In the genomic region with DNA sequence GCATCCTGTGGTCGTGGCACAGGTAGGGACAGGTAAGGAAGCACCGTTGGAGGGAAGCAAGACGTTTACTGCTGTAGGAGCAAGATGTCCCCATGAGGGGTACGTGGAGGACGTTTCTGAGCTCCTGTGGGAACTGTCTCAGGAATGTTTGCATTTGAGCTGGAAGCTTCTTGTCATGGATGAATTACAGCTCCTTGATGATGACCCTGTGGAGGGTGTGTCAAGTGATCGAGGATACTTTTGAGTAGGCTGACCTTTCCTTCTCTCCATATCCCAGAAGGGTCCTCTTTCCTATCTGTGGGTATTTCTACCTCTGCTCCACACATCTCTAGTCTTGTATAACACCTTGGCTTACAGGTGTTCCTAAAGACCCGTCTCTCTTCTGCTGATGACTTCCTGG, we compare ENCODE assay signal across 16 cellular contexts.
DNase-seq lines count a peak whose midpoint lies in the region; ATAC-seq, FAIRE-seq and TF ChIP-seq lines count a peak whose summit lies in the region.
"Had no signal": no experiment of that assay in that cellular context is flagged by ENCODE, and none has a peak within 500 bp of the region (broad histone marks: within the 10 kb centered on the region; RNA-seq: fewer than 3 reads in every experiment).

No MANE protein-coding gene starts in this region.

- no peaks in the 10 kb centered on the region for H3K27me3 Mint-ChIP-seq in activated CD8-positive, alpha-beta T cell treated with anti-CD3 and anti-CD28 coated beads, Interleukin-2, amount 10 ng/mL, durations not matched to agents 7 days and 5 days (ENCODE audit: low read depth)
- H3K27me3 Mint-ChIP-seq: activated naive CD4-positive, alpha-beta T cell treated with anti-CD3 and anti-CD28 coated beads, Interleukin-2, amount 10 ng/mL, durations not matched to agents 7 days and 5 days had no signal

- H3K36me3 Mint-ChIP-seq in activated CD8-positive, alpha-beta T cell treated with anti-CD3 and anti-CD28 coated beads, Interleukin-2, amount 10 ng/mL, durations not matched to agents 7 days and 5 days (ENCODE audit: low read depth), result peaks cover 52% of the 10 kb centered on the region

- no peak for ATAC-seq in activated CD8-positive, alpha-beta T cell treated with anti-CD3 and anti-CD28 coated beads, Interleukin-2, amount 10 ng/mL, durations not matched to agents 7 days and 5 days
- no peak for ATAC-seq in GM18519 (IDR thresholded peaks at IDR 0.05; ENCODE audit: low FRiP score, unreplicated experiment)
- ATAC-seq: gastrocnemius medialis had no signal

- no peak overlapping the region for H3K9ac ChIP-seq in kidney (ENCODE audit: low read length in 2 of 2)

- peaks cover 28% of the 10 kb centered on the region for H3K9me3 Mint-ChIP-seq in activated CD8-positive, alpha-beta T cell treated with anti-CD3 and anti-CD28 coated beads, Interleukin-2, amount 10 ng/mL, durations not matched to agents 7 days and 5 days (ENCODE audit: insufficient read depth)

- H3K36me3 ChIP-seq in kidney (ENCODE audit: control insufficient read depth in 1 of 2, insufficient read depth in 2 of 2, low read length in 2 of 2) (no peaks in the 10 kb centered on the region), stomach (no peaks in the 10 kb centered on the region)
- H3K36me3 ChIP-seq: gastrocnemius medialis, sigmoid colon had no signal

- H3K9me3 ChIP-seq in kidney (ENCODE audit: control insufficient read depth in 1 of 2, low read length in 2 of 2) (no peaks in the 10 kb centered on the region), stomach (no peaks in the 10 kb centered on the region)
- H3K9me3 ChIP-seq: gastrocnemius medialis, mucosa of descending colon, sigmoid colon had no signal

- H3K4me3 ChIP-seq in kidney (ENCODE audit: low read length in 2 of 2) (no peak overlapping the region), stomach (no peak overlapping the region)
- H3K4me3 ChIP-seq: gastrocnemius medialis, mucosa of descending colon, sigmoid colon had no signal

- POLR2A ChIA-PET in activated CD8-positive, alpha-beta T cell treated with anti-CD3 and anti-CD28 coated beads, Interleukin-2, amount 10 ng/mL, durations not matched to agents 7 days and 5 days (lab: Charles Lee), result no interaction called here

- FAIRE-seq in GM12891 (lab: Jason Lieb, UNC) (peak; percentile 56), kidney (lab: Jason Lieb, UNC) (no peak)

- H3K4me1 ChIP-seq in kidney (ENCODE audit: control insufficient read depth in 1 of 2, insufficient read depth in 1 of 2, low read depth in 1 of 2, low read length in 2 of 2), result peaks cover 13 to 14% of the 10 kb centered on the region in 2 donors
- H3K4me1 ChIP-seq in stomach, result peaks cover 34 to 69% (median 44%) of the 10 kb centered on the region in 4 donors
- H3K4me1 ChIP-seq: gastrocnemius medialis had no signal

- H3K27ac Mint-ChIP-seq in activated CD8-positive, alpha-beta T cell treated with anti-CD3 and anti-CD28 coated beads, Interleukin-2, amount 10 ng/mL, durations not matched to agents 7 days and 5 days, result peak overlapping the region; percentile 43
- H3K27ac Mint-ChIP-seq: activated naive CD4-positive, alpha-beta T cell treated with anti-CD3 and anti-CD28 coated beads, Interleukin-2, amount 10 ng/mL, durations not matched to agents 7 days and 5 days had no signal

- 46 to 64% (median 60%) methylated on average over 7 of the region's 7 CpGs for WGBS in stomach, 5 donors

- H3K27ac ChIP-seq in kidney (ENCODE audit: low read depth in 2 of 2, low read length in 2 of 2), result peak overlapping the region; percentile 6 to 38
- H3K27ac ChIP-seq in stomach, result peak overlapping the region; percentile 66 to 81 (median 71)
- H3K27ac ChIP-seq: gastrocnemius medialis, sigmoid colon had no signal

- CTCF ChIA-PET in activated CD8-positive, alpha-beta T cell treated with anti-CD3 and anti-CD28 coated beads, Interleukin-2, amount 10 ng/mL, durations not matched to agents 7 days and 5 days (lab: Charles Lee), result interaction anchor here (1.2 to 1.4 kb wide), 2 partner anchors 24 to 51 kb away, joined by 3 read pairs; no protein-coding TSS in a partner anchor

- H3K4me1 Mint-ChIP-seq in activated CD8-positive, alpha-beta T cell treated with anti-CD3 and anti-CD28 coated beads, Interleukin-2, amount 10 ng/mL, durations not matched to agents 7 days and 5 days (ENCODE audit: low read depth), result peaks cover 74% of the 10 kb centered on the region

- no peak for TF ChIP-seq EP300 in stomach (IDR thresholded peaks at IDR 0.05)

- H3K4me3 Mint-ChIP-seq in activated CD8-positive, alpha-beta T cell treated with anti-CD3 and anti-CD28 coated beads, Interleukin-2, amount 10 ng/mL, durations not matched to agents 7 days and 5 days, result no peak overlapping the region
- H3K4me3 Mint-ChIP-seq: activated naive CD4-positive, alpha-beta T cell treated with anti-CD3 and anti-CD28 coated beads, Interleukin-2, amount 10 ng/mL, durations not matched to agents 7 days and 5 days had no signal

- TF ChIP-seq POLR2A in GM12891 (IDR thresholded peaks at IDR 0.05; ENCODE audit: low read depth, low read length) (no peak), stomach (IDR thresholded peaks at IDR 0.05) (no peak)

- H3K27me3 ChIP-seq in stomach, result no peaks in the 10 kb centered on the region
- H3K27me3 ChIP-seq: gastrocnemius medialis, sigmoid colon had no signal

- DNase-seq in GM12891 (ENCODE audit: insufficient read length, low spot score) (no peak), kidney (no peak), stomach (no peak), glomerular visceral epithelial cell (ENCODE audit: extremely low spot score) (no peak), NOMO-1 (lab: John Stamatoyannopoulos, UW; ENCODE audit: unreplicated experiment in 2 of 2) (no peak)
- DNase-seq in activated CD8-positive, alpha-beta T cell treated with anti-CD3 and anti-CD28 coated beads, Interleukin-2, amount 10 ng/mL, durations not matched to agents 7 days and 5 days, result no peak
- DNase-seq: activated CD4-positive, alpha-beta T cell treated with anti-CD3 and anti-CD28 coated beads for 1 hour; activated CD8-positive, alpha-beta memory T cell treated with anti-CD3 and anti-CD28 coated beads, Interleukin-2, amount 50 U/mL, for 4 hours; activated naive CD4-positive, alpha-beta T cell treated with anti-CD3 and anti-CD28 coated beads, Interleukin-2, amount 10 ng/mL, durations not matched to agents 7 days and 5 days; gastrocnemius medialis; Karpas-422; NCI-H1092 treated with DMSO at 0.1 percent for 48 hours; NCI-H748 treated with DMSO at 0.1 percent for 48 hours; sigmoid colon had no signal

- TF ChIP-seq CTCF in kidney (IDR thresholded peaks at IDR 0.05; ENCODE audit: borderline replicate concordance, extremely low read depth, insufficient read depth) (no peak), stomach (IDR thresholded peaks at IDR 0.05) (no peak)

- intact Hi-C loops in kidney (cut with DNase I) (no loop called here), stomach (cut with DNase I; ENCODE audit: low total_unique reads) (no loop called here)

TF ChIP-seq in GM12891, 5 proteins besides CTCF, POLR2A, EP300 and RAD21:
- TF ChIP-seq POLR2AphosphoS5 (IDR thresholded peaks at IDR 0.05; ENCODE audit: low read depth, low read length) (no peak), POU2F2 (IDR thresholded peaks at IDR 0.05; ENCODE audit: low read depth, low read length) (no peak), TAF1 (IDR thresholded peaks at IDR 0.05; ENCODE audit: low read depth, low read length) (no peak), SPI1 (IDR thresholded peaks at IDR 0.05; ENCODE audit: low read depth, low read length) (no peak), PAX5 (IDR thresholded peaks at IDR 0.05; ENCODE audit: insufficient read depth, low read length, severe bottlenecking) (no peak)
